In genomic region chr10:117792214-117792613, GRCh38 we compare ENCODE assay signal across 33 cellular contexts.
"Had no signal": no experiment of that assay in that cellular context is flagged by ENCODE, and none has a peak within 500 bp of the region (broad histone marks: within the 10 kb centered on the region; RNA-seq: fewer than 3 reads in every experiment).

No MANE protein-coding gene starts in this region.

- H3K4me1 ChIP-seq: esophagus muscularis mucosa, foreskin keratinocyte, gastrocnemius medialis had no signal

- H3K27me3 Mint-ChIP-seq: activated CD4-positive, alpha-beta memory T cell treated with anti-CD3 and anti-CD28 coated beads, Interleukin-2, amount 10 ng/mL, durations not matched to agents 7 days and 5 days; activated CD4-positive, alpha-beta T cell treated with anti-CD3 and anti-CD28 coated beads for 36 hours; central memory CD8-positive, alpha-beta T cell; dendritic cell treated with granulocyte-macrophage colony-stimulating factor and Interleukin-4, amounts not matched to agents 40 ng/mL and 50 ng/mL, for 4 days had no signal

- H3K27ac ChIP-seq: brain microvascular endothelial cell, coronary artery, dorsolateral prefrontal cortex, esophagus muscularis mucosa, foreskin keratinocyte, gastrocnemius medialis had no signal

- H3K4me1 Mint-ChIP-seq: activated CD4-positive, alpha-beta memory T cell treated with anti-CD3 and anti-CD28 coated beads, Interleukin-2, amount 10 ng/mL, durations not matched to agents 7 days and 5 days; activated CD4-positive, alpha-beta T cell treated with anti-CD3 and anti-CD28 coated beads for 36 hours; activated CD4-positive, alpha-beta T cell treated with anti-CD3 and anti-CD28 coated beads, Interleukin-2, amount 10 ng/mL, durations not matched to agents 7 days and 5 days; central memory CD8-positive, alpha-beta T cell; T-helper 17 cell had no signal

- H3K36me3 Mint-ChIP-seq: activated naive CD8-positive, alpha-beta T cell had no signal

- ATAC-seq: activated CD4-positive, alpha-beta T cell treated with anti-CD3 and anti-CD28 coated beads for 36 hours; activated T-cell treated with anti-CD3 and anti-CD28 coated beads, Interleukin-2, amount 50 U/mL, for 72 hours; foreskin keratinocyte; gastrocnemius medialis; T-helper 17 cell had no signal

- H3K27ac Mint-ChIP-seq: activated CD4-positive, alpha-beta memory T cell treated with anti-CD3 and anti-CD28 coated beads, Interleukin-2, amount 10 ng/mL, durations not matched to agents 7 days and 5 days; activated CD4-positive, alpha-beta T cell treated with anti-CD3 and anti-CD28 coated beads for 36 hours; activated CD4-positive, alpha-beta T cell treated with anti-CD3 and anti-CD28 coated beads, Interleukin-2, amount 10 ng/mL, durations not matched to agents 7 days and 5 days; activated naive CD8-positive, alpha-beta T cell; activated T-cell treated with anti-CD3 and anti-CD28 coated beads, Interleukin-2, amount 50 U/mL, for 24 hours; activated T-cell treated with anti-CD3 and anti-CD28 coated beads, Interleukin-2, amount 50 U/mL, for 72 hours; dendritic cell treated with granulocyte-macrophage colony-stimulating factor and Interleukin-4, amounts not matched to agents 40 ng/mL and 50 ng/mL, for 4 days; T-helper 17 cell; T-helper 2 cell treated with Interferon-gamma antibody and Interleukin-4, amounts not matched to agents 5 μg/mL and 100 μg/mL, for 36 hours had no signal

- H3K4me3 Mint-ChIP-seq: activated CD4-positive, alpha-beta memory T cell treated with anti-CD3 and anti-CD28 coated beads, Interleukin-2, amount 10 ng/mL, durations not matched to agents 7 days and 5 days; activated CD4-positive, alpha-beta T cell treated with anti-CD3 and anti-CD28 coated beads for 36 hours; activated CD4-positive, alpha-beta T cell treated with anti-CD3 and anti-CD28 coated beads, Interleukin-2, amount 10 ng/mL, durations not matched to agents 7 days and 5 days; activated naive CD8-positive, alpha-beta T cell; activated T-cell treated with anti-CD3 and anti-CD28 coated beads, Interleukin-2, amount 50 U/mL, for 24 hours; activated T-cell treated with anti-CD3 and anti-CD28 coated beads, Interleukin-2, amount 50 U/mL, for 72 hours; central memory CD8-positive, alpha-beta T cell; dendritic cell treated with granulocyte-macrophage colony-stimulating factor and Interleukin-4, amounts not matched to agents 40 ng/mL and 50 ng/mL, for 4 days; T-helper 17 cell; T-helper 2 cell treated with Interferon-gamma antibody and Interleukin-4, amounts not matched to agents 5 μg/mL and 100 μg/mL, for 36 hours had no signal

- FAIRE-seq: astrocyte, bronchial epithelial cell had no signal

- H3K4me3 ChIP-seq: coronary artery, dorsolateral prefrontal cortex, esophagus muscularis mucosa, gastrocnemius medialis had no signal

- H3K9me3 ChIP-seq: esophagus muscularis mucosa, gastrocnemius medialis had no signal

- H3K36me3 ChIP-seq: brain microvascular endothelial cell, esophagus muscularis mucosa, gastrocnemius medialis had no signal

- H3K27me3 ChIP-seq: brain microvascular endothelial cell, foreskin keratinocyte, gastrocnemius medialis had no signal

- H3K9me3 Mint-ChIP-seq: activated CD4-positive, alpha-beta memory T cell treated with anti-CD3 and anti-CD28 coated beads, Interleukin-2, amount 10 ng/mL, durations not matched to agents 7 days and 5 days; activated CD4-positive, alpha-beta T cell treated with anti-CD3 and anti-CD28 coated beads, Interleukin-2, amount 10 ng/mL, durations not matched to agents 7 days and 5 days; activated T-cell treated with anti-CD3 and anti-CD28 coated beads, Interleukin-2, amount 50 U/mL, for 24 hours; activated T-cell treated with anti-CD3 and anti-CD28 coated beads, Interleukin-2, amount 50 U/mL, for 72 hours; central memory CD8-positive, alpha-beta T cell; dendritic cell treated with granulocyte-macrophage colony-stimulating factor and Interleukin-4, amounts not matched to agents 40 ng/mL and 50 ng/mL, for 4 days; T-helper 2 cell treated with Interferon-gamma antibody and Interleukin-4, amounts not matched to agents 5 μg/mL and 100 μg/mL, for 36 hours had no signal

- DNase-seq: activated CD4-positive, alpha-beta memory T cell treated with anti-CD3 and anti-CD28 coated beads, Interleukin-2, amount 10 ng/mL, durations not matched to agents 7 days and 5 days; activated CD4-positive, alpha-beta T cell treated with anti-CD3 and anti-CD28 coated beads for 36 hours; activated CD4-positive, alpha-beta T cell treated with anti-CD3 and anti-CD28 coated beads, Interleukin-2, amount 10 ng/mL, durations not matched to agents 7 days and 5 days; activated CD4-positive, alpha-beta T cell treated with anti-CD3 and anti-CD28 coated beads, Interleukin-2, amount 50 U/mL, for 4 hours; activated CD4-positive, CD25-positive, alpha-beta regulatory T cell; activated CD4-positive, CD25-positive, alpha-beta regulatory T cell treated with anti-CD3 and anti-CD28 coated beads, Interleukin-2, amount 50 U/mL, for 72 hours; activated CD8-positive, alpha-beta memory T cell treated with anti-CD3 and anti-CD28 coated beads, Interleukin-2, amount 50 U/mL, for 48 hours; activated gamma-delta T cell treated with Interleukin-2 at 50 U/mL for 16 hours; activated naive CD4-positive, alpha-beta T cell treated with anti-CD3 and anti-CD28 coated beads, Interleukin-2, amount 50 U/mL, for 16 hours; activated naive CD4-positive, alpha-beta T cell treated with Interleukin-2 at 50 U/mL for 16 hours; activated T-cell treated with anti-CD3 and anti-CD28 coated beads for 4 hours; activated T-cell treated with anti-CD3 and anti-CD28 coated beads, Interleukin-2, amount 50 U/mL, for 24 hours; activated T-cell treated with anti-CD3 and anti-CD28 coated beads, Interleukin-2, amount 50 U/mL, for 72 hours; amniotic stem cell; anterior cingulate cortex; brain microvascular endothelial cell; dorsolateral prefrontal cortex; effector memory CD4-positive, alpha-beta T cell; erythroblast; foreskin keratinocyte; gastrocnemius medialis; glutamatergic neuron; T-helper 1 cell; T-helper 17 cell; T1000 had no signal
